In genomic region chr21:42923553-42924432, GRCh38 we compare ENCODE assay signal across 1 cellular context.
TF ChIP-seq lines count a peak whose summit lies in the region.

No MANE protein-coding gene starts in this region.

TF ChIP-seq in A549, 52 proteins besides CTCF, POLR2A, EP300 and RAD21:
- TF ChIP-seq ELK1 (IDR thresholded peaks at IDR 0.05; ENCODE audit: low read depth, low read length) (no peak), E2F6 (IDR thresholded peaks at IDR 0.05; ENCODE audit: borderline replicate concordance, low read depth) (peak; percentile 65; the same call in 1 of the 2 replicates), MAX (IDR thresholded peaks at IDR 0.05) (peak; percentile 61), BCL3 (IDR thresholded peaks at IDR 0.05) (no peak), SMC3 (IDR thresholded peaks at IDR 0.05) (peak; percentile 60)
